8 cellular contexts compared by ENCODE assay signal in genomic region chr20:36541227-36542018, GRCh38. TPM values are rescaled to one million over a fixed set of nuclear protein-coding genes. Genes with fewer than 3 reads are reported as not detected.
DNase-seq lines count a peak whose midpoint lies in the region; ATAC-seq, FAIRE-seq and TF ChIP-seq lines count a peak whose summit lies in the region.

Gene MYL9 (plus strand): TSS chr20:36541519. CDS start chr20:36544885, 3,366 bp downstream.

- H3K36me3 ChIP-seq in mucosa of stomach (ENCODE audit: control insufficient read depth, insufficient read depth, low read length) = no peaks in the 10 kb centered on the region
- no peaks in the 10 kb centered on the region for H3K36me3 ChIP-seq in vagina

- FAIRE-seq in RCC 7860 (lab: Jason Lieb, UNC) (no peak), D721Med (lab: Jason Lieb, UNC) (no peak)

- peaks cover 3% of the 10 kb centered on the region for H3K27me3 ChIP-seq in mucosa of stomach (ENCODE audit: control insufficient read depth, insufficient read depth, low read length)
- no peaks in the 10 kb centered on the region for H3K27me3 ChIP-seq in vagina

- DNase-seq in ELF-1 (ENCODE audit: low read depth, low spot score) (peak; percentile 64), RCC 7860 (ENCODE audit: low spot score) (peak; percentile 34), fibroblast of gingiva (ENCODE audit: low read depth) (peak; percentile 80), vagina (ENCODE audit: extremely low spot score in 2 of 2) (no peak), NCI-H187 (lab: John Stamatoyannopoulos, UW) (no peak), D721Med (ENCODE audit: insufficient read length, low spot score) (no peak)

- ATAC-seq in GM18520 (IDR thresholded peaks at IDR 0.05; ENCODE audit: unreplicated experiment) = no peak

- TF ChIP-seq CTCF in vagina (IDR thresholded peaks at IDR 0.05) (no peak), D721Med (IDR thresholded peaks at IDR 0.05; ENCODE audit: insufficient read depth, missing control alignments) (no peak)

- H3K4me1 ChIP-seq in mucosa of stomach (ENCODE audit: control insufficient read depth, insufficient read depth, low read length) (peaks cover 24% of the 10 kb centered on the region), vagina (peaks cover 34% of the 10 kb centered on the region)

- no peaks in the 10 kb centered on the region for H3K9me3 ChIP-seq in mucosa of stomach (ENCODE audit: control insufficient read depth, low read length)
- H3K9me3 ChIP-seq in vagina = no peaks in the 10 kb centered on the region

- intact Hi-C loops in vagina (cut with DNase I) = loop anchor here (5.0 kb wide), 1 partner anchor 79 kb away; no protein-coding TSS in a partner anchor

- TF ChIP-seq POLR2A in vagina (IDR thresholded peaks at IDR 0.05) = peak in 1 of 2 donors; percentile 50

- peak within 1 kb of the TSS; percentile 61 for H3K9ac ChIP-seq in mucosa of stomach (ENCODE audit: low read length)

- H3K4me3 ChIP-seq in mucosa of stomach (ENCODE audit: low read length) (no peak within 1 kb of the TSS), vagina (peak within 1 kb of the TSS; percentile 62 to 77)

- peak within 1 kb of the TSS; percentile 94 for H3K27ac ChIP-seq in vagina

RNA-seq across cellular contexts. Expression of gene MYL9, which starts in this region (rescaled TPM):
- total RNA-seq in vagina = 246 TPM

Comparison
In these comparisons a context has a peak if more than half of its experiments do, and no peak if none do; other contexts are left out.
1. DNase-seq: peak in ELF-1 (single experiment), RCC 7860 (single experiment) and fibroblast of gingiva (single experiment); none in vagina (0 of 2), NCI-H187 (0 of 2) and D721Med (single experiment).